Comparison of ENCODE assay signal across 21 cellular contexts in genomic region chr13:70170689-70171088, GRCh38.
"Had no signal": no experiment of that assay in that cellular context is flagged by ENCODE, and none has a peak within 500 bp of the region (broad histone marks: within the 10 kb centered on the region; RNA-seq: fewer than 3 reads in every experiment).

No MANE protein-coding gene starts in this region.

- FAIRE-seq: pancreas had no signal

- ATAC-seq: activated T-cell treated with anti-CD3 and anti-CD28 coated beads, Interleukin-2, amount 50 U/mL, for 4 hours; heart right ventricle; left cardiac atrium; psoas muscle had no signal

- H3K27me3 ChIP-seq: breast epithelium, heart right ventricle, pancreas, right atrium auricular region, vagina had no signal

- H3K36me3 ChIP-seq: breast epithelium, heart right ventricle, pancreas, right atrium auricular region, thoracic aorta, vagina had no signal

- DNase-seq: activated CD4-positive, alpha-beta T cell treated with anti-CD3 and anti-CD28 coated beads for 4 hours; activated CD4-positive, alpha-beta T cell treated with anti-CD3 and anti-CD28 coated beads, Interleukin-2, amount 50 U/mL, for 48 hours; activated CD4-positive, CD25-positive, alpha-beta regulatory T cell; activated CD8-positive, alpha-beta memory T cell treated with anti-CD3 and anti-CD28 coated beads, Interleukin-2, amount 50 U/mL, for 48 hours; activated naive CD4-positive, alpha-beta T cell treated with Interleukin-2 at 50 U/mL for 16 hours; activated naive CD8-positive, alpha-beta T cell treated with anti-CD3 and anti-CD28 coated beads, Interleukin-2, amount 10 ng/mL, durations not matched to agents 7 days and 5 days; activated T-cell treated with anti-CD3 and anti-CD28 coated beads, Interleukin-2, amount 50 U/mL, for 4 hours; amniotic stem cell; erythroblast; foreskin fibroblast; heart right ventricle; islet precursor cell; left cardiac atrium; pancreas; psoas muscle; stimulated activated CD4-positive, alpha-beta T cell treated with anti-CD3 and anti-CD28 coated beads, Interleukin-4, amount 100 ng/mL, for 24 hours; stimulated activated naive CD4-positive, alpha-beta T cell treated with Interleukin-2 at 50 U/mL for 16 hours had no signal

- H3K27ac ChIP-seq: breast epithelium, heart right ventricle, pancreas, psoas muscle, right atrium auricular region, thoracic aorta, vagina had no signal

- H3K4me3 ChIP-seq: breast epithelium, heart right ventricle, pancreas, psoas muscle, right atrium auricular region, thoracic aorta, vagina had no signal

- H3K9me3 ChIP-seq: breast epithelium, pancreas, psoas muscle, right atrium auricular region, thoracic aorta, vagina had no signal

- H3K4me1 ChIP-seq: breast epithelium, heart right ventricle, pancreas, psoas muscle, right atrium auricular region, vagina had no signal
